13 cellular contexts compared by ENCODE assay signal in the genomic region with DNA sequence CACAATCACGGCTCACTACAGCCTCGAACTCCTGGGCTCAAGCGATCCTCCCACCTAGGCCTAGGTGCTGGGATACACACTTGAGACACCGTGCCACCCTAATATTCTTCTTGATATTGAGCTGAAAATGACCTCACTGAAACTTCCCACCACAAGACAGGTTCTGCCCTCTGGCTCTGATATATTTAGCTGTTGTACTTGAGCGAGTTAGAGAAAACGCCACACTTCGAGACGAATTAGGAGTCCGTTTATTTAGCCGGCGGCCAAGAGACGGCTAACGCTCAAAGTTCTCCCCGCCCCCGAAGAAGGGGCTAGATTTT. TPM values are rescaled to one million over a fixed set of nuclear protein-coding genes. Genes with fewer than 3 reads are reported as not detected.
DNase-seq lines count a peak whose midpoint lies in the region; ATAC-seq and TF ChIP-seq lines count a peak whose summit lies in the region.
"Had no signal": no experiment of that assay in that cellular context is flagged by ENCODE, and none has a peak within 500 bp of the region (broad histone marks: within the 10 kb centered on the region; RNA-seq: fewer than 3 reads in every experiment).

No MANE protein-coding gene starts in this region.

- peaks cover 66% of the 10 kb centered on the region for H3K36me3 Mint-ChIP-seq in CD8-positive, alpha-beta T cell

- peaks cover 24% of the 10 kb centered on the region for H3K36me3 ChIP-seq in CD8-positive, alpha-beta T cell (ENCODE audit: insufficient read depth, low read length)
- H3K36me3 ChIP-seq in HUES48 (ENCODE audit: control insufficient read depth, insufficient read depth, low read length): peaks cover 27% of the 10 kb centered on the region
- peaks cover 0 to 31% of the 10 kb centered on the region in 2 donors for H3K36me3 ChIP-seq in adrenal gland (replicated peaks in 1 of 2)
- peaks cover 34% of the 10 kb centered on the region for H3K36me3 ChIP-seq in neutrophil

- CTCF ChIA-PET in CD8-positive, alpha-beta T cell (lab: Charles Lee): interaction anchor here (1.2 to 2.6 kb wide), 3 partner anchors 12 to 28 kb away, joined by 3 to 7 read pairs (median 7); no protein-coding TSS in a partner anchor

- ATAC-seq in CD8-positive, alpha-beta T cell: no peak
- no peak for ATAC-seq in GM21423 (IDR thresholded peaks at IDR 0.05; ENCODE audit: unreplicated experiment)
- ATAC-seq in HG02759 (IDR thresholded peaks at IDR 0.05; ENCODE audit: unreplicated experiment): no peak
- ATAC-seq: left colon had no signal

- H3K4me3 Mint-ChIP-seq in CD8-positive, alpha-beta T cell: peak overlapping the region; percentile 84

- H3K27me3 Mint-ChIP-seq in CD8-positive, alpha-beta T cell (ENCODE audit: low read depth): no peaks in the 10 kb centered on the region

- no peak for TF ChIP-seq POLR2A in adrenal gland (IDR thresholded peaks at IDR 0.05)

- 76 to 83% (median 81%) methylated on average over 15 of the region's 15 CpGs for WGBS in adrenal gland, 4 donors

- H3K9me3 ChIP-seq in CD8-positive, alpha-beta T cell (ENCODE audit: low read length): no peaks in the 10 kb centered on the region
- H3K9me3 ChIP-seq in HUES48 (ENCODE audit: control insufficient read depth, insufficient read depth, low read length) (no peaks in the 10 kb centered on the region), adrenal gland (replicated peaks in 1 of 3) (no peaks in the 10 kb centered on the region), neutrophil (no peaks in the 10 kb centered on the region)
- H3K9me3 ChIP-seq: sigmoid colon had no signal

- no peak for DNase-seq in CD8-positive, alpha-beta T cell
- DNase-seq in adrenal gland: no peak
- no peak for DNase-seq in foreskin fibroblast
- DNase-seq: activated effector memory CD4-positive, alpha-beta T cell treated with anti-CD3 and anti-CD28 coated beads, Interleukin-2, amount 50 U/mL, for 16 hours; GF-D8; GM23248; left colon; sigmoid colon had no signal

- H3K9me3 Mint-ChIP-seq in CD8-positive, alpha-beta T cell: no peaks in the 10 kb centered on the region

- H3K4me3 ChIP-seq in CD8-positive, alpha-beta T cell (ENCODE audit: low read depth, low read length): peak overlapping the region; percentile 47
- H3K4me3 ChIP-seq in HUES48 (ENCODE audit: low read depth, low read length): no peak overlapping the region
- no peak overlapping the region for H3K4me3 ChIP-seq in adrenal gland
- H3K4me3 ChIP-seq in neutrophil (ENCODE audit: low read depth in 1 of 2, low read length in 1 of 2): no peak overlapping the region
- H3K4me3 ChIP-seq in foreskin fibroblast (ENCODE audit: low read depth in 1 of 2, low read length in 2 of 2): no peak overlapping the region
- H3K4me3 ChIP-seq: GM23248, sigmoid colon, SK-N-MC had no signal

- H3K4me1 ChIP-seq in CD8-positive, alpha-beta T cell (ENCODE audit: insufficient read depth, low read length): peaks cover 84% of the 10 kb centered on the region
- H3K4me1 ChIP-seq in HUES48 (ENCODE audit: control insufficient read depth, insufficient read depth, low read length): peaks cover 32% of the 10 kb centered on the region
- H3K4me1 ChIP-seq in adrenal gland (replicated peaks in 1 of 2): peaks cover 31 to 53% of the 10 kb centered on the region in 2 donors
- H3K4me1 ChIP-seq in neutrophil (ENCODE audit: control insufficient read depth in 1 of 2, insufficient read depth in 1 of 2, low read depth in 1 of 2, low read length in 1 of 2): peaks cover 16 to 19% of the 10 kb centered on the region in 2 experiments

- H3K27me3 ChIP-seq in CD8-positive, alpha-beta T cell (ENCODE audit: insufficient read depth, low read length): no peaks in the 10 kb centered on the region
- no peaks in the 10 kb centered on the region for H3K27me3 ChIP-seq in HUES48 (ENCODE audit: control insufficient read depth, insufficient read depth, low read length)
- no peaks in the 10 kb centered on the region for H3K27me3 ChIP-seq in adrenal gland
- no peaks in the 10 kb centered on the region for H3K27me3 ChIP-seq in neutrophil
- H3K27me3 ChIP-seq: sigmoid colon had no signal

- H3K27ac ChIP-seq in CD8-positive, alpha-beta T cell (ENCODE audit: low read depth, low read length): peak overlapping the region; percentile 47
- H3K27ac ChIP-seq in HUES48 (ENCODE audit: low read depth, low read length) (peak overlapping the region; percentile 69), adrenal gland (peak overlapping the region in 4 of 5 donors; percentile 65 to 83 (median 82)), neutrophil (peak overlapping the region; percentile 27)
- H3K27ac ChIP-seq: GM23248, sigmoid colon, SK-N-MC had no signal

- intact Hi-C loops in CD8-positive, alpha-beta T cell (cut with DNase I, micrococcal nuclease): no loop called here
- intact Hi-C loops in adrenal gland (cut with DNase I): no loop called here

- peaks cover 88% of the 10 kb centered on the region for H3K4me1 Mint-ChIP-seq in CD8-positive, alpha-beta T cell (ENCODE audit: low read depth)

- peak overlapping the region; percentile 95 for H3K27ac Mint-ChIP-seq in CD8-positive, alpha-beta T cell

- no peak overlapping the region for H3K9ac ChIP-seq in HUES48 (ENCODE audit: low read depth, low read length)
- H3K9ac ChIP-seq: GM23248 had no signal

- TF ChIP-seq CTCF in CD8-positive, alpha-beta T cell (IDR thresholded peaks at IDR 0.05): no peak
- TF ChIP-seq CTCF in adrenal gland (IDR thresholded peaks at IDR 0.05) (no peak), neutrophil (IDR thresholded peaks at IDR 0.05) (no peak), foreskin fibroblast (IDR thresholded peaks at IDR 0.05; ENCODE audit: low read depth, low read length) (no peak)

- POLR2A ChIA-PET in CD8-positive, alpha-beta T cell (lab: Charles Lee): interaction anchor here (1.1 to 1.9 kb wide), 4 partner anchors 12 to 28 kb away, joined by 3 to 10 read pairs (median 4); no protein-coding TSS in a partner anchor

RNA-seq across cellular contexts. Expression of gene ZC3HAV1, which starts 17.9 kb away (rescaled TPM):
- total RNA-seq in CD8-positive, alpha-beta T cell: 100 to 1,000 TPM; 194 to 198 TPM
- 10 to 100 TPM; 28.8 to 50.8 (median 38.6) TPM for total RNA-seq in adrenal gland
- polyA plus RNA-seq in adrenal gland: 10 to 100 TPM in 1 of 3 donors, 1 to 10 TPM in 2; 7.7 to 33.6 (median 9.9) TPM

RNA-seq across cellular contexts. Expression of gene ZC3HAV1L, which starts 55.8 kb away (rescaled TPM):
- under 1 TPM; 0.16 to 0.44 TPM for total RNA-seq in CD8-positive, alpha-beta T cell
- total RNA-seq in adrenal gland: 10 to 100 TPM in 7 of 8 donors, 1 to 10 TPM in 1; 7.4 to 27.2 (median 17.0) TPM
- 1 to 10 TPM in 2 of 3 donors, under 1 TPM in 1; 0.30 to 3.4 (median 1.3) TPM for polyA plus RNA-seq in adrenal gland

Comparison
In these comparisons a context has a peak if more than half of its experiments do, and no peak if none do; other contexts are left out.
1. H3K27ac ChIP-seq: peak in every context shown above with its lines; median percentile 82 in adrenal gland; 69 in HUES48; 47 in CD8-positive, alpha-beta T cell; 27 in neutrophil.
2. RNA of gene ZC3HAV1L, which starts 55.8 kb away (total RNA-seq): 7.4 to 27.2 TPM in adrenal gland; 0.16 to 0.44 TPM in CD8-positive, alpha-beta T cell; every median in the first group is over 4 times any median in the second.